9 cellular contexts compared by ENCODE assay signal in genomic region chr17:8287651-8288335, GRCh38. TPM values are rescaled to one million over a fixed set of nuclear protein-coding genes. Genes with fewer than 3 reads are reported as not detected.
DNase-seq lines count a peak whose midpoint lies in the region; ATAC-seq and TF ChIP-seq lines count a peak whose summit lies in the region.
"Had no signal": no experiment of that assay in that cellular context is flagged by ENCODE, and none has a peak within 500 bp of the region (broad histone marks: within the 10 kb centered on the region; RNA-seq: fewer than 3 reads in every experiment).

No MANE protein-coding gene starts in this region.

- H3K9me3 ChIP-seq in PC-9 (ENCODE audit: insufficient read depth, low read depth) = no peaks in the 10 kb centered on the region
- no peaks in the 10 kb centered on the region for H3K9me3 ChIP-seq in esophagus squamous epithelium

- intact Hi-C loops in PC-9 (cut with micrococcal nuclease; ENCODE audit: unreplicated experiment) = no loop called here
- intact Hi-C loops in esophagus squamous epithelium (cut with DNase I) = loop anchor here (5.0 to 10.0 kb wide), 2 partner anchors 35 to 53 kb away; no protein-coding TSS in a partner anchor

- no peak for TF ChIP-seq POLR2A in esophagus squamous epithelium (IDR thresholded peaks at IDR 0.05)

- WGBS in esophagus squamous epithelium, 2 donors = 24 to 36% methylated on average over 6 to 13 of the region's 19 CpGs

- ATAC-seq in HG02885 (IDR thresholded peaks at IDR 0.05; ENCODE audit: poor library complexity, unreplicated experiment) (no peak), HG03095 (IDR thresholded peaks at IDR 0.05; ENCODE audit: unreplicated experiment) (no peak)

- H3K4me1 ChIP-seq in PC-9 (replicated peaks; ENCODE audit: insufficient read depth) (peaks cover 5% of the 10 kb centered on the region; the same call in 1 of the 2 replicates), esophagus squamous epithelium (peaks cover 11 to 30% (median 12%) of the 10 kb centered on the region in 3 donors)

- H3F3A ChIP-seq in PC-9 (ENCODE audit: insufficient read depth, low read depth) = peaks cover 3% of the 10 kb centered on the region; the same call in 1 of the 2 replicates

- no peaks in the 10 kb centered on the region for H3K79me2 ChIP-seq in PC-9 (ENCODE audit: low read depth)

- peak overlapping the region; percentile 97 for H2AFZ ChIP-seq in PC-9

- peak overlapping the region; percentile 95 for H3K4me2 ChIP-seq in PC-9

- H3K27me3 ChIP-seq in PC-9 (ENCODE audit: insufficient read depth, low read depth) (no peaks in the 10 kb centered on the region), esophagus squamous epithelium (no peaks in the 10 kb centered on the region)

- H4K20me1 ChIP-seq in PC-9 (ENCODE audit: insufficient read depth) = no peaks in the 10 kb centered on the region

- H3K36me3 ChIP-seq in PC-9 (ENCODE audit: low read depth) (no peaks in the 10 kb centered on the region), esophagus squamous epithelium (no peaks in the 10 kb centered on the region)

- POLR2A ChIA-PET in PC-9 (lab: Charles Lee; ENCODE audit: unreplicated experiment) (interaction anchor here (1.0 kb wide), 1 partner anchor 64 kb away, joined by 10 read pairs; no protein-coding TSS in a partner anchor), GM10248 (lab: Yijun Ruan, JAX) (no interaction called here)

- no peak for TF ChIP-seq CTCF in PC-9 (conservative IDR thresholded peaks at IDR 0.05)
- no peak for TF ChIP-seq CTCF in esophagus squamous epithelium (IDR thresholded peaks at IDR 0.05)
- TF ChIP-seq CTCF in retinal pigment epithelial cell (conservative IDR thresholded peaks at IDR 0.05; ENCODE audit: low read depth, low read length) = no peak
- TF ChIP-seq CTCF in GM10248 (IDR thresholded peaks at IDR 0.05; ENCODE audit: control extremely low read depth, extremely low read depth, low read depth, missing control alignments) = no peak

- no peak for DNase-seq in PC-9
- no peak for DNase-seq in esophagus squamous epithelium (lab: John Stamatoyannopoulos, UW)
- DNase-seq in retinal pigment epithelial cell (ENCODE audit: low read depth) = no peak
- no peak for DNase-seq in stimulated activated CD4-positive, alpha-beta T cell treated with anti-CD3 and anti-CD28 coated beads, Interleukin-4, amount 100 ng/mL, for 1 hour
- no peak for DNase-seq in GM10248 (ENCODE audit: extremely low spot score)

- H3K9me2 ChIP-seq in PC-9 (ENCODE audit: insufficient read depth) = no peaks in the 10 kb centered on the region

- CTCF ChIA-PET in PC-9 (lab: Charles Lee) = no interaction called here
- CTCF ChIA-PET in GM10248 (lab: Yijun Ruan, JAX) = interaction anchor here (1.0 to 2.2 kb wide), 3 partner anchors 13 to 16 kb away, joined by 3 to 8 read pairs (median 3); no protein-coding TSS in a partner anchor

- H3K27ac ChIP-seq in PC-9 = no peak overlapping the region
- H3K27ac ChIP-seq in esophagus squamous epithelium = peak overlapping the region; percentile 86 to 93 (median 92)

- BruUV-seq in PC-9 (replicated peaks; lab: Mats Ljungman, UMichigan) = no TSS peak

- H3K4me3 ChIP-seq in GM08714 (ENCODE audit: low read length) (peak overlapping the region; percentile 73), PC-9 (peak overlapping the region; percentile 88), esophagus squamous epithelium (peak overlapping the region; percentile 58 to 82 (median 70)), retinal pigment epithelial cell (ENCODE audit: low read length) (peak overlapping the region; percentile 86)

RNA-seq across cellular contexts. Expression of gene RANGRF, which starts 0.7 kb away (rescaled TPM):
- total RNA-seq in PC-9 (2021) (35.0 and 45.5 TPM in 2 replicates), esophagus squamous epithelium (10 to 100 TPM in 3 of 4 donors, 1 to 10 TPM in 1; 7.8 to 15.4 (median 12.6) TPM)

RNA-seq across cellular contexts. Expression of gene SLC25A35, which starts 7.4 kb away (rescaled TPM):
- total RNA-seq in PC-9 (2021) (7.3 and 7.6 TPM in 2 replicates), esophagus squamous epithelium (1 to 10 TPM in 2 of 4 donors, under 1 TPM in 2; 0.29 to 1.3 (median 1.1) TPM)

RNA-seq across cellular contexts. Expression of gene ARHGEF15, which starts 22.2 kb away (rescaled TPM):
- not detected in 2 replicates for total RNA-seq in PC-9 (2021)
- 1 to 10 TPM in 3 of 4 donors, under 1 TPM in 1; 0.27 to 7.6 (median 2.9) TPM for total RNA-seq in esophagus squamous epithelium
- total RNA-seq: M059J had no signal

RNA-seq across cellular contexts. Expression of gene PFAS, which starts 38.7 kb away (rescaled TPM):
- 54.5 and 68.2 TPM in 2 replicates for total RNA-seq in PC-9 (2021)
- 10 to 100 TPM in 3 of 4 donors, 1 to 10 TPM in 1; 8.7 to 23.0 (median 17.9) TPM for total RNA-seq in esophagus squamous epithelium

RNA-seq across cellular contexts. Expression of gene CTC1, which starts 39.9 kb away (rescaled TPM):
- total RNA-seq in PC-9 (2021) (28.1 and 41.2 TPM in 2 replicates), esophagus squamous epithelium (10 to 100 TPM in 2 of 4 donors, 1 to 10 TPM in 2; 3.2 to 16.4 (median 11.0) TPM)
